In genomic region chr21:32278518-32279376, GRCh38 we compare ENCODE assay signal across 1 cellular context.
TF ChIP-seq lines count a peak whose summit lies in the region.

A gene with protein sequence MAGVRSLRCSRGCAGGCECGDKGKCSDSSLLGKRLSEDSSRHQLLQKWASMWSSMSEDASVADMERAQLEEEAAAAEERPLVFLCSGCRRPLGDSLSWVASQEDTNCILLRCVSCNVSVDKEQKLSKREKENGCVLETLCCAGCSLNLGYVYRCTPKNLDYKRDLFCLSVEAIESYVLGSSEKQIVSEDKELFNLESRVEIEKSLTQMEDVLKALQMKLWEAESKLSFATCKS (minus strand): TSS chr21:32279049. CDS start chr21:32279014, 35 bp downstream.

TF ChIP-seq in GM12878, 131 proteins besides CTCF, POLR2A, EP300 and RAD21 (continued from another document and continues in another):
- TF ChIP-seq MEF2A (IDR thresholded peaks at IDR 0.05; ENCODE audit: insufficient read depth, low read depth, low read length) (no peak), ESRRA (IDR thresholded peaks at IDR 0.05; ENCODE audit: low read length) (no peak), BMI1 (IDR thresholded peaks at IDR 0.05; ENCODE audit: borderline replicate concordance) (no peak), EGR1 (IDR thresholded peaks at IDR 0.05; ENCODE audit: borderline replicate concordance in 1 of 2, low read depth in 2 of 2, low read length in 2 of 2) (peak in 1 of 2 experiments; percentile 74; a peak in 2 of 3 replicates), SUZ12 (IDR thresholded peaks at IDR 0.05; ENCODE audit: unreplicated experiment) (no peak), ZNF207 (IDR thresholded peaks at IDR 0.05; ENCODE audit: borderline replicate concordance) (no peak), TAF1 (IDR thresholded peaks at IDR 0.05; ENCODE audit: borderline replicate concordance, low read depth, low read length) (no peak; the same call in 1 of the 2 replicates), SIX5 (IDR thresholded peaks at IDR 0.05; ENCODE audit: low read depth, low read length, severe bottlenecking) (peak; percentile 9), POLR2AphosphoS5 (IDR thresholded peaks at IDR 0.05; ENCODE audit: low read length) (peak; percentile 79), STAT3 (IDR thresholded peaks at IDR 0.05; ENCODE audit: low read depth, low read length) (no peak), BRCA1 (IDR thresholded peaks at IDR 0.05; ENCODE audit: low read depth, low read length) (no peak), ZNF24 (IDR thresholded peaks at IDR 0.05) (no peak), NRF1 (conservative IDR thresholded peaks at IDR 0.05; ENCODE audit: low read depth, low read length) (peak; percentile 96), RUNX3 (IDR thresholded peaks at IDR 0.05; ENCODE audit: low read length) (peak; percentile 85), ZNF622 (IDR thresholded peaks at IDR 0.05) (no peak), TARDBP (IDR thresholded peaks at IDR 0.05; ENCODE audit: borderline replicate concordance) (no peak), RCOR1 (conservative IDR thresholded peaks at IDR 0.05; ENCODE audit: low read depth, low read length) (no peak), ZNF274 (IDR thresholded peaks at IDR 0.05; ENCODE audit: insufficient read depth, insufficient read length) (no peak), CREB1 (IDR thresholded peaks at IDR 0.05; ENCODE audit: low read depth) (no peak), NFIC (IDR thresholded peaks at IDR 0.05; ENCODE audit: low read depth, low read length) (no peak), ZZZ3 (IDR thresholded peaks at IDR 0.05; ENCODE audit: control insufficient read depth, insufficient read length, low read depth) (no peak), IRF5 (IDR thresholded peaks at IDR 0.05; ENCODE audit: borderline replicate concordance) (no peak), PRDM15 (CRISPR knock-in tag; IDR thresholded peaks at IDR 0.05) (no peak), SMAD1 (IDR thresholded peaks at IDR 0.05; ENCODE audit: low read depth, partially characterized antibody) (no peak), STAT1 (conservative IDR thresholded peaks at IDR 0.05) (no peak), ATF7 (IDR thresholded peaks at IDR 0.05; ENCODE audit: low read depth) (0 out of 2 replicates have a peak, but pooled peaks have one; percentile 28), PBX3 (IDR thresholded peaks at IDR 0.05; ENCODE audit: insufficient replicate concordance, low read depth, low read length) (no peak), PAX5 (IDR thresholded peaks at IDR 0.05; ENCODE audit: borderline replicate concordance, low read depth, low read length) (0 out of 2 replicates have a peak, but pooled peaks have one; percentile 22), NR2C1 (IDR thresholded peaks at IDR 0.05) (no peak), KDM1A (IDR thresholded peaks at IDR 0.05; ENCODE audit: borderline replicate concordance) (no peak), SRF (IDR thresholded peaks at IDR 0.05; ENCODE audit: low read depth in 2 of 2, low read length in 2 of 2) (0 out of 4 replicates have a peak, but pooled peaks of 1 of the 2 experiments have one; percentile 30), MTA2 (IDR thresholded peaks at IDR 0.05; ENCODE audit: low read depth) (no peak), RAD51 (IDR thresholded peaks at IDR 0.05) (no peak)
- TF ChIP-seq, protein P1, sequence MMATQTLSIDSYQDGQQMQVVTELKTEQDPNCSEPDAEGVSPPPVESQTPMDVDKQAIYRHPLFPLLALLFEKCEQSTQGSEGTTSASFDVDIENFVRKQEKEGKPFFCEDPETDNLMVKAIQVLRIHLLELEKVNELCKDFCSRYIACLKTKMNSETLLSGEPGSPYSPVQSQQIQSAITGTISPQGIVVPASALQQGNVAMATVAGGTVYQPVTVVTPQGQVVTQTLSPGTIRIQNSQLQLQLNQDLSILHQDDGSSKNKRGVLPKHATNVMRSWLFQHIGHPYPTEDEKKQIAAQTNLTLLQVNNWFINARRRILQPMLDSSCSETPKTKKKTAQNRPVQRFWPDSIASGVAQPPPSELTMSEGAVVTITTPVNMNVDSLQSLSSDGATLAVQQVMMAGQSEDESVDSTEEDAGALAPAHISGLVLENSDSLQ (IDR thresholded peaks at IDR 0.05): no peak
- TF ChIP-seq, protein P2, sequence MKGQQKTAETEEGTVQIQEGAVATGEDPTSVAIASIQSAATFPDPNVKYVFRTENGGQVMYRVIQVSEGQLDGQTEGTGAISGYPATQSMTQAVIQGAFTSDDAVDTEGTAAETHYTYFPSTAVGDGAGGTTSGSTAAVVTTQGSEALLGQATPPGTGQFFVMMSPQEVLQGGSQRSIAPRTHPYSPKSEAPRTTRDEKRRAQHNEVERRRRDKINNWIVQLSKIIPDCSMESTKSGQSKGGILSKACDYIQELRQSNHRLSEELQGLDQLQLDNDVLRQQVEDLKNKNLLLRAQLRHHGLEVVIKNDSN (IDR thresholded peaks at IDR 0.05; ENCODE audit: borderline replicate concordance, extremely low read length, insufficient read depth, low read depth, low read length): no peak
- TF ChIP-seq, protein P3, sequence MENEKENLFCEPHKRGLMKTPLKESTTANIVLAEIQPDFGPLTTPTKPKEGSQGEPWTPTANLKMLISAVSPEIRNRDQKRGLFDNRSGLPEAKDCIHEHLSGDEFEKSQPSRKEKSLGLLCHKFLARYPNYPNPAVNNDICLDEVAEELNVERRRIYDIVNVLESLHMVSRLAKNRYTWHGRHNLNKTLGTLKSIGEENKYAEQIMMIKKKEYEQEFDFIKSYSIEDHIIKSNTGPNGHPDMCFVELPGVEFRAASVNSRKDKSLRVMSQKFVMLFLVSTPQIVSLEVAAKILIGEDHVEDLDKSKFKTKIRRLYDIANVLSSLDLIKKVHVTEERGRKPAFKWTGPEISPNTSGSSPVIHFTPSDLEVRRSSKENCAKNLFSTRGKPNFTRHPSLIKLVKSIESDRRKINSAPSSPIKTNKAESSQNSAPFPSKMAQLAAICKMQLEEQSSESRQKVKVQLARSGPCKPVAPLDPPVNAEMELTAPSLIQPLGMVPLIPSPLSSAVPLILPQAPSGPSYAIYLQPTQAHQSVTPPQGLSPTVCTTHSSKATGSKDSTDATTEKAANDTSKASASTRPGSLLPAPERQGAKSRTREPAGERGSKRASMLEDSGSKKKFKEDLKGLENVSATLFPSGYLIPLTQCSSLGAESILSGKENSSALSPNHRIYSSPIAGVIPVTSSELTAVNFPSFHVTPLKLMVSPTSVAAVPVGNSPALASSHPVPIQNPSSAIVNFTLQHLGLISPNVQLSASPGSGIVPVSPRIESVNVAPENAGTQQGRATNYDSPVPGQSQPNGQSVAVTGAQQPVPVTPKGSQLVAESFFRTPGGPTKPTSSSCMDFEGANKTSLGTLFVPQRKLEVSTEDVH (IDR thresholded peaks at IDR 0.05; ENCODE audit: low read depth, partially characterized antibody): no peak
- TF ChIP-seq, protein P4, sequence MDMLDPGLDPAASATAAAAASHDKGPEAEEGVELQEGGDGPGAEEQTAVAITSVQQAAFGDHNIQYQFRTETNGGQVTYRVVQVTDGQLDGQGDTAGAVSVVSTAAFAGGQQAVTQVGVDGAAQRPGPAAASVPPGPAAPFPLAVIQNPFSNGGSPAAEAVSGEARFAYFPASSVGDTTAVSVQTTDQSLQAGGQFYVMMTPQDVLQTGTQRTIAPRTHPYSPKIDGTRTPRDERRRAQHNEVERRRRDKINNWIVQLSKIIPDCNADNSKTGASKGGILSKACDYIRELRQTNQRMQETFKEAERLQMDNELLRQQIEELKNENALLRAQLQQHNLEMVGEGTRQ (IDR thresholded peaks at IDR 0.05; ENCODE audit: borderline replicate concordance, low read depth, low read length): no peak
- TF ChIP-seq, protein P5, sequence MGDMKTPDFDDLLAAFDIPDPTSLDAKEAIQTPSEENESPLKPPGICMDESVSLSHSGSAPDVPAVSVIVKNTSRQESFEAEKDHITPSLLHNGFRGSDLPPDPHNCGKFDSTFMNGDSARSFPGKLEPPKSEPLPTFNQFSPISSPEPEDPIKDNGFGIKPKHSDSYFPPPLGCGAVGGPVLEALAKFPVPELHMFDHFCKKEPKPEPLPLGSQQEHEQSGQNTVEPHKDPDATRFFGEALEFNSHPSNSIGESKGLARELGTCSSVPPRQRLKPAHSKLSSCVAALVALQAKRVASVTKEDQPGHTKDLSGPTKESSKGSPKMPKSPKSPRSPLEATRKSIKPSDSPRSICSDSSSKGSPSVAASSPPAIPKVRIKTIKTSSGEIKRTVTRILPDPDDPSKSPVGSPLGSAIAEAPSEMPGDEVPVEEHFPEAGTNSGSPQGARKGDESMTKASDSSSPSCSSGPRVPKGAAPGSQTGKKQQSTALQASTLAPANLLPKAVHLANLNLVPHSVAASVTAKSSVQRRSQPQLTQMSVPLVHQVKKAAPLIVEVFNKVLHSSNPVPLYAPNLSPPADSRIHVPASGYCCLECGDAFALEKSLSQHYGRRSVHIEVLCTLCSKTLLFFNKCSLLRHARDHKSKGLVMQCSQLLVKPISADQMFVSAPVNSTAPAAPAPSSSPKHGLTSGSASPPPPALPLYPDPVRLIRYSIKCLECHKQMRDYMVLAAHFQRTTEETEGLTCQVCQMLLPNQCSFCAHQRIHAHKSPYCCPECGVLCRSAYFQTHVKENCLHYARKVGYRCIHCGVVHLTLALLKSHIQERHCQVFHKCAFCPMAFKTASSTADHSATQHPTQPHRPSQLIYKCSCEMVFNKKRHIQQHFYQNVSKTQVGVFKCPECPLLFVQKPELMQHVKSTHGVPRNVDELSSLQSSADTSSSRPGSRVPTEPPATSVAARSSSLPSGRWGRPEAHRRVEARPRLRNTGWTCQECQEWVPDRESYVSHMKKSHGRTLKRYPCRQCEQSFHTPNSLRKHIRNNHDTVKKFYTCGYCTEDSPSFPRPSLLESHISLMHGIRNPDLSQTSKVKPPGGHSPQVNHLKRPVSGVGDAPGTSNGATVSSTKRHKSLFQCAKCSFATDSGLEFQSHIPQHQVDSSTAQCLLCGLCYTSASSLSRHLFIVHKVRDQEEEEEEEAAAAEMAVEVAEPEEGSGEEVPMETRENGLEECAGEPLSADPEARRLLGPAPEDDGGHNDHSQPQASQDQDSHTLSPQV (IDR thresholded peaks at IDR 0.05): no peak
- TF ChIP-seq, protein P6, sequence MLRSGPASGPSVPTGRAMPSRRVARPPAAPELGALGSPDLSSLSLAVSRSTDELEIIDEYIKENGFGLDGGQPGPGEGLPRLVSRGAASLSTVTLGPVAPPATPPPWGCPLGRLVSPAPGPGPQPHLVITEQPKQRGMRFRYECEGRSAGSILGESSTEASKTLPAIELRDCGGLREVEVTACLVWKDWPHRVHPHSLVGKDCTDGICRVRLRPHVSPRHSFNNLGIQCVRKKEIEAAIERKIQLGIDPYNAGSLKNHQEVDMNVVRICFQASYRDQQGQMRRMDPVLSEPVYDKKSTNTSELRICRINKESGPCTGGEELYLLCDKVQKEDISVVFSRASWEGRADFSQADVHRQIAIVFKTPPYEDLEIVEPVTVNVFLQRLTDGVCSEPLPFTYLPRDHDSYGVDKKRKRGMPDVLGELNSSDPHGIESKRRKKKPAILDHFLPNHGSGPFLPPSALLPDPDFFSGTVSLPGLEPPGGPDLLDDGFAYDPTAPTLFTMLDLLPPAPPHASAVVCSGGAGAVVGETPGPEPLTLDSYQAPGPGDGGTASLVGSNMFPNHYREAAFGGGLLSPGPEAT (IDR thresholded peaks at IDR 0.05; ENCODE audit: low read depth): peak; percentile 98
